Comparison of ENCODE assay signal across 21 cellular contexts in the genomic region with DNA sequence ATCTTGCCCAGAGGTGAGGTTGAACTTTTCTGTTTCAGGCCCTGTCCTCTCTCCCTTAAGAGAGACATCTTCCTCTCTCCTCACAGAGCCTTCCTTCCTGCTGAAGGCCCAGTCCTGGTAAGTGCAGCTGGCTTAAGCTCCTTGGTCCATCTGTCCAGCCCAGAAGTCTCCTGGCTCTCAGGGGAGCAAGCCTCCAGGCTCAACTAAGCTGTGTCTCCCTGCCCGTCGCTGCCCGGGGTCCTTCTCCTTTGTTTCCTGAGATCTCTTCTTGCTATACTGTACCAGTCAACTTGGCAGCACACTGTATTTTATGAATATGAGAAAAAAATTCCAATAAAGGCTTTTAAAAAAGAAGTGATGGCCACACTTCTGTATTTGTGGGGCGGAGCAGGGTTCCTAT.
"Had no signal": no experiment of that assay in that cellular context is flagged by ENCODE, and none has a peak within 500 bp of the region (broad histone marks: within the 10 kb centered on the region; RNA-seq: fewer than 3 reads in every experiment).

No MANE protein-coding gene starts in this region.

- H3K4me1 ChIP-seq: esophagus squamous epithelium, psoas muscle, spleen, transverse colon, vagina had no signal

- H3K9me3 ChIP-seq: esophagus squamous epithelium, mucosa of descending colon, psoas muscle, spleen, thoracic aorta, transverse colon, vagina had no signal

- H3K36me3 ChIP-seq: esophagus squamous epithelium, spleen, thoracic aorta, transverse colon, vagina had no signal

- H3K27me3 ChIP-seq: vagina had no signal

- DNase-seq: dermis blood vessel endothelial cell; effector memory CD4-positive, alpha-beta T cell; erythroblast; esophagus squamous epithelium; foreskin melanocyte; mucosa of descending colon; naive B cell; nucleus accumbens; psoas muscle; right cardiac atrium; spleen; stimulated activated CD4-positive, alpha-beta T cell treated with anti-CD3 and anti-CD28 coated beads, Interleukin-4, amount 100 ng/mL, for 4 hours; stimulated activated naive CD8-positive, alpha-beta T cell treated with anti-CD3 and anti-CD28 coated beads, Interleukin-15, Interleukin-2, amounts not matched to agents 100 U/mL and 50 U/mL, for 24 hours; substantia nigra; transverse colon had no signal

- H3K4me3 ChIP-seq: coronary artery, esophagus squamous epithelium, lung, mucosa of descending colon, psoas muscle, skin epidermis, spleen, thoracic aorta, transverse colon, vagina had no signal

- ATAC-seq: mucosa of descending colon; psoas muscle; right cardiac atrium; stimulated activated memory B cell treated with anti-CD40 and anti-IgM and Interleukin-4, amounts not matched to agents 10 μg/mL and 1 μg/mL and 100 μg/mL, for 72 hours; stimulated activated naive CD8-positive, alpha-beta T cell treated with anti-CD3 and anti-CD28 coated beads, Interleukin-15, Interleukin-2, amounts not matched to agents 100 U/mL and 50 U/mL, for 24 hours had no signal

- H3K27ac ChIP-seq: coronary artery, esophagus squamous epithelium, psoas muscle, skin epidermis, spleen, thoracic aorta, transverse colon, vagina had no signal
